ENCODE assay signal across 7 cellular contexts in genomic region chr5:181259974-181260719, GRCh38. TPM values are rescaled to one million over a fixed set of nuclear protein-coding genes. Genes with fewer than 3 reads are reported as not detected.
A peak's percentile ranks its signal among the peaks of the same experiment; 100 is the strongest.
DNase-seq lines count a peak whose midpoint lies in the region; ATAC-seq and TF ChIP-seq lines count a peak whose summit lies in the region.

No MANE protein-coding gene starts in this region.

- DNase-seq in HFFc6 = no peak
- DNase-seq in activated T-helper 1 cell treated with anti-CD3 and anti-CD28 coated beads, Interleukin-12 subunit alpha, Interleukin-12 subunit beta, Interleukin-2, Interleukin-4 antibody, amounts not matched to agents 30 ng/mL and 10 ng/mL and 1 ng/mL, durations not matched to agents 14 hours and 24 hours and 36 hours (ENCODE audit: low spot score) = no peak

- peak overlapping the region; percentile 97 for H3K27ac Mint-ChIP-seq in HFFc6
- peak overlapping the region; percentile 96 for H3K27ac Mint-ChIP-seq in activated T-helper 1 cell treated with anti-CD3 and anti-CD28 coated beads, Interleukin-12 subunit alpha, Interleukin-12 subunit beta, Interleukin-2, Interleukin-4 antibody, amounts not matched to agents 30 ng/mL and 10 ng/mL and 1 ng/mL, durations not matched to agents 14 hours and 24 hours and 36 hours

- H3K9ac ChIP-seq in iPS-20b (ENCODE audit: low read depth, low read length) (peak overlapping the region; percentile 96), subcutaneous abdominal adipose tissue (ENCODE audit: low read length in 5 of 5) (peak overlapping the region; percentile 88 to 100 (median 100))

- H3K27me3 ChIP-seq in iPS-20b (ENCODE audit: insufficient read depth, low read length) (no peaks in the 10 kb centered on the region), subcutaneous abdominal adipose tissue (ENCODE audit: control insufficient read depth in 5 of 5, insufficient read depth in 4 of 5, low read length in 5 of 5) (no peaks in the 10 kb centered on the region)

- H3K27ac ChIP-seq in iPS-20b (ENCODE audit: low read length) (peak overlapping the region; percentile 7), subcutaneous abdominal adipose tissue (ENCODE audit: low read depth, low read length) (peak overlapping the region; percentile 98)

- peaks cover 47% of the 10 kb centered on the region for H3K4me1 Mint-ChIP-seq in HFFc6 (ENCODE audit: low read depth)
- peaks cover 49% of the 10 kb centered on the region for H3K4me1 Mint-ChIP-seq in activated T-helper 1 cell treated with anti-CD3 and anti-CD28 coated beads, Interleukin-12 subunit alpha, Interleukin-12 subunit beta, Interleukin-2, Interleukin-4 antibody, amounts not matched to agents 30 ng/mL and 10 ng/mL and 1 ng/mL, durations not matched to agents 14 hours and 24 hours and 36 hours (ENCODE audit: low read depth)

- H3K4me3 ChIP-seq in iPS-20b (ENCODE audit: low read length) (peak overlapping the region; percentile 91), subcutaneous abdominal adipose tissue (ENCODE audit: low read depth in 1 of 5, low read length in 5 of 5) (peak overlapping the region; percentile 95 to 100 (median 99))

- H3K4me3 Mint-ChIP-seq in HFFc6 = peak overlapping the region; percentile 94
- H3K4me3 Mint-ChIP-seq in activated T-helper 1 cell treated with anti-CD3 and anti-CD28 coated beads, Interleukin-12 subunit alpha, Interleukin-12 subunit beta, Interleukin-2, Interleukin-4 antibody, amounts not matched to agents 30 ng/mL and 10 ng/mL and 1 ng/mL, durations not matched to agents 14 hours and 24 hours and 36 hours = peak overlapping the region; percentile 99

- H3K36me3 ChIP-seq in iPS-20b (ENCODE audit: insufficient read depth, low read depth, low read length) = peaks cover 28% of the 10 kb centered on the region
- peaks cover 0 to 11% (median 9%) of the 10 kb centered on the region in 5 donors for H3K36me3 ChIP-seq in subcutaneous abdominal adipose tissue (ENCODE audit: control insufficient read depth in 5 of 5, insufficient read depth in 5 of 5, low read length in 5 of 5)

- H3K9me3 ChIP-seq in iPS-20b (ENCODE audit: insufficient read depth, low read depth, low read length) = no peaks in the 10 kb centered on the region
- no peaks in the 10 kb centered on the region for H3K9me3 ChIP-seq in subcutaneous abdominal adipose tissue (ENCODE audit: control insufficient read depth in 5 of 5, low read length in 5 of 5)

- H3K4me1 ChIP-seq in iPS-20b (ENCODE audit: insufficient read depth, low read length) (peaks cover 9% of the 10 kb centered on the region), subcutaneous abdominal adipose tissue (ENCODE audit: control insufficient read depth in 5 of 5, insufficient read depth in 5 of 5, low read length in 5 of 5) (peaks cover 16 to 56% (median 52%) of the 10 kb centered on the region in 5 donors)

- no peak for TF ChIP-seq POLR2A in GM18505 (IDR thresholded peaks at IDR 0.05; ENCODE audit: borderline replicate concordance, extremely low read depth, insufficient read depth, insufficient read length)

- intact Hi-C loops in activated T-helper 1 cell treated with anti-CD3 and anti-CD28 coated beads, Interleukin-12 subunit alpha, Interleukin-12 subunit beta, Interleukin-2, Interleukin-4 antibody, amounts not matched to agents 30 ng/mL and 10 ng/mL and 1 ng/mL, durations not matched to agents 14 hours and 24 hours and 36 hours (cut with micrococcal nuclease) = loop anchor here (5.0 kb wide), 2 partner anchors 398 to 448 kb away; partner anchors contain the start of gene ZFP62

- TF ChIP-seq CTCF in HFFc6 (IDR thresholded peaks at IDR 0.05) = no peak

- ATAC-seq in GM19452 (IDR thresholded peaks at IDR 0.05; ENCODE audit: unreplicated experiment) (no peak), HG02870 (IDR thresholded peaks at IDR 0.05; ENCODE audit: unreplicated experiment) (no peak), GM18505 (IDR thresholded peaks at IDR 0.05; ENCODE audit: unreplicated experiment) (no peak)

- peaks cover 28% of the 10 kb centered on the region for H3K36me3 Mint-ChIP-seq in HFFc6 (ENCODE audit: low read depth)
- peaks cover 37% of the 10 kb centered on the region for H3K36me3 Mint-ChIP-seq in activated T-helper 1 cell treated with anti-CD3 and anti-CD28 coated beads, Interleukin-12 subunit alpha, Interleukin-12 subunit beta, Interleukin-2, Interleukin-4 antibody, amounts not matched to agents 30 ng/mL and 10 ng/mL and 1 ng/mL, durations not matched to agents 14 hours and 24 hours and 36 hours (ENCODE audit: low read depth)

- peaks cover 2% of the 10 kb centered on the region for H3K27me3 Mint-ChIP-seq in HFFc6 (ENCODE audit: insufficient read depth)
- H3K27me3 Mint-ChIP-seq in activated T-helper 1 cell treated with anti-CD3 and anti-CD28 coated beads, Interleukin-12 subunit alpha, Interleukin-12 subunit beta, Interleukin-2, Interleukin-4 antibody, amounts not matched to agents 30 ng/mL and 10 ng/mL and 1 ng/mL, durations not matched to agents 14 hours and 24 hours and 36 hours (ENCODE audit: insufficient read depth) = no peaks in the 10 kb centered on the region

- H3K9me3 Mint-ChIP-seq in HFFc6 = no peaks in the 10 kb centered on the region
- H3K9me3 Mint-ChIP-seq in activated T-helper 1 cell treated with anti-CD3 and anti-CD28 coated beads, Interleukin-12 subunit alpha, Interleukin-12 subunit beta, Interleukin-2, Interleukin-4 antibody, amounts not matched to agents 30 ng/mL and 10 ng/mL and 1 ng/mL, durations not matched to agents 14 hours and 24 hours and 36 hours = no peaks in the 10 kb centered on the region

RNA-seq across cellular contexts. Expression of gene TRIM52, which starts 0.8 kb away (rescaled TPM):
- total RNA-seq in HFFc6 (2021; fragmentation: NEBNext Ultra II Directional; extraction: Animal tissue kit (Norgen Biotek cat#: 25700)) = 1 to 10 TPM; 5.2 to 6.9 (median 5.6) TPM
- 15.3 and 17.1 TPM in 2 replicates for total RNA-seq in activated T-helper 1 cell treated with anti-CD3 and anti-CD28 coated beads, Interleukin-12 subunit alpha, Interleukin-12 subunit beta, Interleukin-2, Interleukin-4 antibody, amounts not matched to agents 30 ng/mL and 10 ng/mL and 1 ng/mL, durations not matched to agents 14 hours and 24 hours and 36 hours

RNA-seq across cellular contexts. Expression of gene RACK1, which starts 16.4 kb away (rescaled TPM):
- total RNA-seq in HFFc6 (2021; fragmentation: NEBNext Ultra II Directional; extraction: Animal tissue kit (Norgen Biotek cat#: 25700)) = 1,000 to 10,000 TPM; 1,737 to 2,012 (median 1,885) TPM
- total RNA-seq in activated T-helper 1 cell treated with anti-CD3 and anti-CD28 coated beads, Interleukin-12 subunit alpha, Interleukin-12 subunit beta, Interleukin-2, Interleukin-4 antibody, amounts not matched to agents 30 ng/mL and 10 ng/mL and 1 ng/mL, durations not matched to agents 14 hours and 24 hours and 36 hours = 2,098 and 2,121 TPM in 2 replicates

RNA-seq across cellular contexts. Expression of gene TRIM41, which starts 37.1 kb away (rescaled TPM):
- total RNA-seq in HFFc6 (2021; fragmentation: NEBNext Ultra II Directional; extraction: Animal tissue kit (Norgen Biotek cat#: 25700)) = 10 to 100 TPM; 20.3 to 24.0 (median 22.5) TPM
- 31.8 and 34.8 TPM in 2 replicates for total RNA-seq in activated T-helper 1 cell treated with anti-CD3 and anti-CD28 coated beads, Interleukin-12 subunit alpha, Interleukin-12 subunit beta, Interleukin-2, Interleukin-4 antibody, amounts not matched to agents 30 ng/mL and 10 ng/mL and 1 ng/mL, durations not matched to agents 14 hours and 24 hours and 36 hours

RNA-seq across cellular contexts. Expression of gene TRIM7, which starts 55.2 kb away (rescaled TPM):
- 1 to 10 TPM; 2.8 to 7.5 (median 5.3) TPM for total RNA-seq in HFFc6 (2021; fragmentation: NEBNext Ultra II Directional; extraction: Animal tissue kit (Norgen Biotek cat#: 25700))
- total RNA-seq in activated T-helper 1 cell treated with anti-CD3 and anti-CD28 coated beads, Interleukin-12 subunit alpha, Interleukin-12 subunit beta, Interleukin-2, Interleukin-4 antibody, amounts not matched to agents 30 ng/mL and 10 ng/mL and 1 ng/mL, durations not matched to agents 14 hours and 24 hours and 36 hours = 1.5 and 1.8 TPM in 2 replicates
